In genomic region chr10:19815478-19816419, GRCh38 we compare ENCODE assay signal across 8 cellular contexts. TPM values are rescaled to one million over a fixed set of nuclear protein-coding genes. Genes with fewer than 3 reads are reported as not detected.
DNase-seq lines count a peak whose midpoint lies in the region; ATAC-seq, FAIRE-seq and TF ChIP-seq lines count a peak whose summit lies in the region.

No MANE protein-coding gene starts in this region.

- peak overlapping the region; percentile 81 for H3K56ac ChIP-seq in H1 (replicated peaks; ENCODE audit: insufficient read length, low read depth, low read length)

- H3K4me2 ChIP-seq in PC-3 (ENCODE audit: low read length) = peak overlapping the region; percentile 82
- peak overlapping the region; percentile 70 to 78 for H3K4me2 ChIP-seq in H1 (ENCODE audit: insufficient read depth in 1 of 2, low read depth in 2 of 2, low read length in 2 of 2)

- H3K27me3 ChIP-seq in PC-3 (ENCODE audit: low read length) (peaks cover 49% of the 10 kb centered on the region), H1 (replicated peaks in 1 of 4; ENCODE audit: control insufficient read depth in 3 of 4, extremely low read depth in 1 of 4, insufficient read depth in 3 of 4, low read length in 3 of 4) (no peaks in the 10 kb centered on the region), lower lobe of right lung (ENCODE audit: low read depth) (no peaks in the 10 kb centered on the region)

- H2BK120ac ChIP-seq in H1 (replicated peaks; ENCODE audit: low read depth, low read length) = no peak overlapping the region

- H3F3A ChIP-seq in PC-3 (ENCODE audit: low read length, unreplicated experiment) = no peaks in the 10 kb centered on the region

- no peak overlapping the region for H3K4ac ChIP-seq in H1 (replicated peaks; ENCODE audit: insufficient read length, low read depth, low read length)

- H3K4me1 ChIP-seq in PC-3 (ENCODE audit: insufficient read depth, low read length) = no peaks in the 10 kb centered on the region
- H3K4me1 ChIP-seq in H1 (replicated peaks in 1 of 4; ENCODE audit: control insufficient read depth in 3 of 4, insufficient read depth in 4 of 4, low read length in 3 of 4) = peaks cover 0 to 3% (median 0%) of the 10 kb centered on the region in 4 experiments; a peak in 2 of 7 replicates
- peaks cover 2% of the 10 kb centered on the region for H3K4me1 ChIP-seq in lower lobe of right lung

- H2BK20ac ChIP-seq in H1 (ENCODE audit: low read length) = no peak overlapping the region; the same call in 1 of the 2 replicates

- H3K14ac ChIP-seq in H1 (ENCODE audit: insufficient read length) = no peak overlapping the region

- H3K27ac ChIP-seq in PC-3 (ENCODE audit: low read length) (no peak overlapping the region), H1 (ENCODE audit: low read depth, low read length) (peak overlapping the region; percentile 73), lower lobe of right lung (peak overlapping the region; percentile 90), substantia nigra (ENCODE audit: low read depth, low read length, poor library complexity, severe bottlenecking) (peak overlapping the region; percentile 87)

- H2AFZ ChIP-seq in PC-3 (ENCODE audit: low read length) = no peak overlapping the region
- no peak overlapping the region for H2AFZ ChIP-seq in H1 (ENCODE audit: low read length)

- peak overlapping the region; percentile 86; the same call in 1 of the 2 replicates for H2BK5ac ChIP-seq in H1 (ENCODE audit: low read depth, low read length)

- no peak; a peak in 1 of 3 replicates for TF ChIP-seq POLR2A in H1 (IDR thresholded peaks at IDR 0.05; ENCODE audit: control extremely low read depth in 1 of 2, low read depth in 2 of 2, low read length in 2 of 2)

- peak overlapping the region; percentile 84; the same call in 1 of the 2 replicates for H4K8ac ChIP-seq in H1 (ENCODE audit: extremely low read depth, insufficient read depth, low read length)

- DNase-seq in activated CD4-positive, alpha-beta T cell treated with anti-CD3 and anti-CD28 coated beads for 48 hours = peak; percentile 5
- no peak for DNase-seq in activated CD4-positive, alpha-beta T cell treated with anti-CD3 and anti-CD28 coated beads, Interleukin-2, amount 50 U/mL, for 1 hour
- DNase-seq in PC-3 (no peak), H1 (ENCODE audit: low read depth in 1 of 2, low spot score in 2 of 2) (peak; percentile 57 to 87), lower lobe of right lung (peak; percentile 83), substantia nigra (lab: John Stamatoyannopoulos, UW) (peak in 40 of 49 donors; percentile 27 to 72 (median 57))

- no peak for TF ChIP-seq RAD21 in H1 (IDR thresholded peaks at IDR 0.05 in 1 of 2, conservative IDR thresholded peaks at IDR 0.05 in 1 of 2; ENCODE audit: low read depth in 2 of 2, low read length in 2 of 2)

- H3K79me2 ChIP-seq in PC-3 (ENCODE audit: low read length) = no peaks in the 10 kb centered on the region
- peaks cover under 1 to 40% of the 10 kb centered on the region in 2 experiments; a peak in 3 of 4 replicates for H3K79me2 ChIP-seq in H1 (ENCODE audit: control insufficient read depth in 1 of 2, insufficient read depth in 2 of 2, low read length in 2 of 2)

- H4K5ac ChIP-seq in H1 (ENCODE audit: insufficient read length, low read depth, low read length) = peak overlapping the region; percentile 85

- no peak overlapping the region for H2BK15ac ChIP-seq in H1 (ENCODE audit: low read length)

- no peak for ATAC-seq in PC-3
- peak; percentile 73 to 90 for ATAC-seq in lower lobe of right lung
- ATAC-seq in GM18861 (IDR thresholded peaks at IDR 0.05; ENCODE audit: unreplicated experiment) = no peak
- no peak for ATAC-seq in GM18868 (IDR thresholded peaks at IDR 0.05; ENCODE audit: unreplicated experiment)

- H3K36me3 ChIP-seq in PC-3 (ENCODE audit: low read depth, low read length) (no peaks in the 10 kb centered on the region), H1 (ENCODE audit: control insufficient read depth in 2 of 4, insufficient read depth in 4 of 4, low read length in 3 of 4) (no peaks in the 10 kb centered on the region; a peak in 1 of 8 replicates), lower lobe of right lung (no peaks in the 10 kb centered on the region)

- H2BK12ac ChIP-seq in H1 (ENCODE audit: low read depth, low read length) = peak overlapping the region; percentile 62

- H4K20me1 ChIP-seq in PC-3 (ENCODE audit: low read length) = no peaks in the 10 kb centered on the region
- no peaks in the 10 kb centered on the region for H4K20me1 ChIP-seq in H1 (replicated peaks in 1 of 2; ENCODE audit: control insufficient read depth in 1 of 2, insufficient read depth in 2 of 2, low read length in 2 of 2)

- peak overlapping the region; percentile 57 for H4K91ac ChIP-seq in H1 (replicated peaks; ENCODE audit: insufficient read length, low read length)

- H3K9me3 ChIP-seq in PC-3 (ENCODE audit: low read length) (no peaks in the 10 kb centered on the region), H1 (ENCODE audit: insufficient read depth in 2 of 2, low read depth in 1 of 2, low read length in 1 of 2) (no peaks in the 10 kb centered on the region), lower lobe of right lung (no peaks in the 10 kb centered on the region)

- H3K4me3 ChIP-seq in PC-3 (ENCODE audit: low read length) (peak overlapping the region; percentile 64), H1 (ENCODE audit: extremely low read depth in 1 of 4, insufficient read depth in 2 of 4, low read depth in 3 of 4, low read length in 4 of 4) (peak overlapping the region; percentile 72 to 99 (median 89)), lower lobe of right lung (peak overlapping the region; percentile 82)

- peak in 1 of 2 experiments; percentile 14; a peak in 1 of 3 replicates for TF ChIP-seq EP300 in H1 (IDR thresholded peaks at IDR 0.05; ENCODE audit: borderline replicate concordance in 1 of 2, low read depth in 2 of 2, low read length in 2 of 2)

- 2% methylated on average over 40 of the region's 79 CpGs; no CpG with 5 or more reads in 1 of the 2 experiments for WGBS in H1 (ENCODE audit: extremely low coverage in 1 of 2, insufficient coverage in 1 of 2, insufficient read length in 1 of 2, insufficient replicate concordance in 2 of 2, low coverage in 1 of 2, low lambda C conversion rate in 2 of 2, missing lambda C conversion rate in 1 of 2), 2 experiments

- no peaks in the 10 kb centered on the region; the same call in 1 of the 2 replicates for H3K79me1 ChIP-seq in H1 (ENCODE audit: low read depth, low read length)

- H3K23me2 ChIP-seq in H1 (ENCODE audit: low read depth, low read length) = peaks cover 13% of the 10 kb centered on the region

- no peak overlapping the region for H3K23ac ChIP-seq in H1 (ENCODE audit: insufficient read length)

- FAIRE-seq in H1 (lab: Jason Lieb, UNC) = no peak

- peak overlapping the region; percentile 67 for H3K18ac ChIP-seq in H1 (ENCODE audit: extremely low read depth, low read length)

- CTCF ChIA-PET in PC-3 (lab: Charles Lee) = no interaction called here
- CTCF ChIA-PET in H1 (lab: Charles Lee; ENCODE audit: partially characterized antibody) = interaction anchor here (0.7 to 1.6 kb wide), 4 partner anchors 101 to 405 kb away, joined by 3 to 4 read pairs (median 3); no protein-coding TSS in a partner anchor

- BruUV-seq in PC-3 (replicated peaks; lab: Mats Ljungman, UMichigan) = no TSS peak

- intact Hi-C loops in PC-3 (cut with micrococcal nuclease) (no loop called here), lower lobe of right lung (cut with DNase I) (no loop called here)

- POLR2A ChIA-PET in PC-3 (lab: Charles Lee; ENCODE audit: unreplicated experiment) (no interaction called here), H1 (lab: Charles Lee; ENCODE audit: partially characterized antibody) (interaction anchor here (0.6 to 1.6 kb wide), 11 partner anchors 9 to 961 kb away, joined by 3 to 6 read pairs (median 3); no protein-coding TSS in a partner anchor)

- TF ChIP-seq CTCF in PC-3 (conservative IDR thresholded peaks at IDR 0.05; ENCODE audit: low read depth, low read length) (no peak), H1 (IDR thresholded peaks at IDR 0.05; ENCODE audit: control extremely low read depth in 1 of 3, insufficient read depth in 1 of 3, low read depth in 1 of 3, low read length in 3 of 3) (no peak; a peak in 1 of 4 replicates), lower lobe of right lung (IDR thresholded peaks at IDR 0.05) (no peak)

- H3K9me2 ChIP-seq in PC-3 (replicated peaks; ENCODE audit: low read length) = no peaks in the 10 kb centered on the region

- H2AK5ac ChIP-seq in H1 (ENCODE audit: low read depth, low read length) = no peak overlapping the region

- H3K9ac ChIP-seq in PC-3 (ENCODE audit: low read length) (no peak overlapping the region), H1 (replicated peaks in 1 of 4; ENCODE audit: extremely low read depth in 1 of 4, low read depth in 3 of 4, low read length in 3 of 4) (peak overlapping the region; percentile 58 to 77 (median 72); a peak in 6 of 7 replicates)

TF ChIP-seq in H1, 55 proteins besides CTCF, POLR2A, EP300 and RAD21 (continues in another document):
- no peak for TF ChIP-seq NANOG (IDR thresholded peaks at IDR 0.05; ENCODE audit: insufficient read depth, low read depth, low read length, poor library complexity, severe bottlenecking)
- TF ChIP-seq SIX5 (IDR thresholded peaks at IDR 0.05; ENCODE audit: low read depth, low read length) = no peak
- no peak for TF ChIP-seq JUND (IDR thresholded peaks at IDR 0.05; ENCODE audit: low read length)
- TF ChIP-seq TAF1 (IDR thresholded peaks at IDR 0.05; ENCODE audit: low read depth, low read length) = peak; percentile 64
- TF ChIP-seq TCF12 (IDR thresholded peaks at IDR 0.05; ENCODE audit: low read depth, low read length) = no peak
- peak; percentile 34; the same call in 1 of the 2 replicates for TF ChIP-seq TBP (IDR thresholded peaks at IDR 0.05; ENCODE audit: low read depth, low read length)
- TF ChIP-seq RFX5 (IDR thresholded peaks at IDR 0.05; ENCODE audit: borderline replicate concordance, low read depth, low read length) = no peak
- 0 out of 2 replicates have a peak, but pooled peaks have one; percentile 12 for TF ChIP-seq POLR2AphosphoS5 (IDR thresholded peaks at IDR 0.05; ENCODE audit: low read depth, low read length)
- no peak for TF ChIP-seq FOSL1 (IDR thresholded peaks at IDR 0.05; ENCODE audit: insufficient read depth, low read depth, low read length)
- TF ChIP-seq RXRA (IDR thresholded peaks at IDR 0.05; ENCODE audit: insufficient read depth, low read depth, low read length) = no peak
- no peak for TF ChIP-seq BRCA1 (IDR thresholded peaks at IDR 0.05; ENCODE audit: low read depth, low read length)

RNA-seq across cellular contexts. Expression of gene PLXDC2, which starts 0.5 kb away (rescaled TPM):
- total RNA-seq in PC-3 (2014; rRNA removed) (0.06 TPM in 1 of 2 replicates, not detected in the other), lower lobe of right lung (143 TPM)
- total RNA-seq in H1 (2021; fragmentation: NEBNext Ultra II Directional; extraction: Animal tissue kit (Norgen Biotek cat#: 25700)) = 40.1 and 40.5 TPM in 2 replicates
- 11.3 and 23.0 TPM in 2 replicates for polyA plus RNA-seq in H1 (2011; rRNA removed)
- polyA plus RNA-seq in H1 (2011; cell fraction: cytosol; rRNA removed) = 16.4 TPM
- 24.7 TPM for polyA plus RNA-seq in H1 (2011; cell fraction: nucleus; rRNA removed)
- 16.7 to 24.1 TPM (median 19.4 TPM) in 4 replicates for polyA plus RNA-seq in H1 (2012, experiment 1 of 2)
- polyA plus RNA-seq in H1 (2012, experiment 2 of 2) = 3.3 TPM
- 38.8 TPM for polyA plus RNA-seq in H1 (2013, experiment 1 of 2)
- polyA plus RNA-seq in H1 (2013, experiment 2 of 2) = 39.9 TPM
- polyA minus RNA-seq in H1 (2011; rRNA and poly(A)+ RNA removed) = 60.9 and 99.3 TPM in 2 replicates
- 22.5 TPM for polyA minus RNA-seq in H1 (2011; cell fraction: cytosol; rRNA and poly(A)+ RNA removed)
- polyA minus RNA-seq in H1 (2011; cell fraction: nucleus; rRNA and poly(A)+ RNA removed) = 80.5 TPM

Comparison
In these comparisons a context has a peak if more than half of its experiments do, and no peak if none do; other contexts are left out.
1. DNase-seq: peak in activated CD4-positive, alpha-beta T cell treated with anti-CD3 and anti-CD28 coated beads for 48 hours (single experiment), H1 (2 of 2), lower lobe of right lung (single experiment) and substantia nigra (40 of 49); none in activated CD4-positive, alpha-beta T cell treated with anti-CD3 and anti-CD28 coated beads, Interleukin-2, amount 50 U/mL, for 1 hour (single experiment) and PC-3 (single experiment).
2. ATAC-seq: peak in lower lobe of right lung (2 of 2); none in PC-3 (single experiment), GM18861 (single experiment) and GM18868 (single experiment).
3. RNA of gene PLXDC2, which starts 0.5 kb away (total RNA-seq): 143 TPM in lower lobe of right lung (single experiment) and 40.1 to 40.5 TPM in H1; 0.06 TPM in PC-3; every median in the first group is over 10 times any median in the second.
4. Peak in every context shown above with its lines, with median percentiles within 50 percentile points of each other: H3K4me3 ChIP-seq.